In genomic region chr2:158667567-158667966, GRCh38 we compare ENCODE assay signal across 15 cellular contexts.
DNase-seq lines count a peak whose midpoint lies in the region; ATAC-seq and TF ChIP-seq lines count a peak whose summit lies in the region.
"Had no signal": no experiment of that assay in that cellular context is flagged by ENCODE, and none has a peak within 500 bp of the region (broad histone marks: within the 10 kb centered on the region; RNA-seq: fewer than 3 reads in every experiment).

No MANE protein-coding gene starts in this region.

- no peaks in the 10 kb centered on the region for H3K27me3 ChIP-seq in PC-3 (ENCODE audit: low read length)
- H3K27me3 ChIP-seq in endodermal cell (ENCODE audit: control insufficient read depth, insufficient read depth, low read length, poor library complexity, severe bottlenecking), result no peaks in the 10 kb centered on the region
- no peaks in the 10 kb centered on the region for H3K27me3 ChIP-seq in kidney epithelial cell (ENCODE audit: control insufficient read depth, insufficient read depth, low read length)

- POLR2A ChIA-PET in AG04449 (lab: Yijun Ruan, JAX), result no interaction called here
- POLR2A ChIA-PET in PC-3 (lab: Charles Lee; ENCODE audit: unreplicated experiment), result no interaction called here

- ATAC-seq in PC-3 (peak; percentile 82), HG02870 (IDR thresholded peaks at IDR 0.05; ENCODE audit: unreplicated experiment) (no peak)
- ATAC-seq: left colon; natural killer cell treated with Interleukin-12 subunit alpha and Interleukin-12 subunit beta and Interleukin-15 and Interleukin-18, amount 100 ng/mL, for 72 hours had no signal

- peaks cover 10% of the 10 kb centered on the region; the same call in 1 of the 2 replicates for H3K4me1 ChIP-seq in PC-3 (ENCODE audit: insufficient read depth, low read length)
- H3K4me1 ChIP-seq in endodermal cell (ENCODE audit: control insufficient read depth, insufficient read depth, low read length), result no peaks in the 10 kb centered on the region

- H3K9me3 Mint-ChIP-seq in endodermal cell, result no peaks in the 10 kb centered on the region
- H3K9me3 Mint-ChIP-seq: natural killer cell treated with Interleukin-12 subunit alpha and Interleukin-12 subunit beta and Interleukin-15 and Interleukin-18, amount 100 ng/mL, for 72 hours had no signal

- no peak overlapping the region for H3K4me3 Mint-ChIP-seq in endodermal cell
- H3K4me3 Mint-ChIP-seq: natural killer cell treated with Interleukin-12 subunit alpha and Interleukin-12 subunit beta and Interleukin-15 and Interleukin-18, amount 100 ng/mL, for 72 hours had no signal

- H2AFZ ChIP-seq in PC-3 (ENCODE audit: low read length), result no peak overlapping the region

- H3K9me2 ChIP-seq in PC-3 (replicated peaks; ENCODE audit: low read length), result no peaks in the 10 kb centered on the region

- H3K9ac ChIP-seq in PC-3 (ENCODE audit: low read length) (no peak overlapping the region), endodermal cell (ENCODE audit: extremely low read depth, low read length, poor library complexity, severe bottlenecking) (no peak overlapping the region)

- no peaks in the 10 kb centered on the region for H3K27me3 Mint-ChIP-seq in endodermal cell (ENCODE audit: insufficient read depth)
- H3K27me3 Mint-ChIP-seq: natural killer cell treated with Interleukin-12 subunit alpha and Interleukin-12 subunit beta and Interleukin-15 and Interleukin-18, amount 100 ng/mL, for 72 hours had no signal

- H3K9me3 ChIP-seq in PC-3 (ENCODE audit: low read length), result no peaks in the 10 kb centered on the region
- H3K9me3 ChIP-seq in endodermal cell (ENCODE audit: control insufficient read depth, low read length), result no peaks in the 10 kb centered on the region

- H3K36me3 ChIP-seq in PC-3 (ENCODE audit: low read depth, low read length), result peaks cover 10% of the 10 kb centered on the region; the same call in 1 of the 2 replicates
- peaks cover 82% of the 10 kb centered on the region for H3K36me3 ChIP-seq in endodermal cell (ENCODE audit: control insufficient read depth, insufficient read depth, low read length)
- peaks cover 2% of the 10 kb centered on the region for H3K36me3 ChIP-seq in kidney epithelial cell (ENCODE audit: control insufficient read depth, insufficient read depth, low read length)

- H3F3A ChIP-seq in PC-3 (ENCODE audit: low read length, unreplicated experiment), result no peaks in the 10 kb centered on the region

- no peaks in the 10 kb centered on the region for H3K79me2 ChIP-seq in PC-3 (ENCODE audit: low read length)

- DNase-seq in AG04449 (ENCODE audit: low read depth, low spot score) (peak; percentile 46), PC-3 (peak; percentile 66), endodermal cell (no peak), kidney epithelial cell (ENCODE audit: low read depth) (peak; percentile 10), SHP77 treated with DMSO at 0.1 percent for 48 hours (lab: John Stamatoyannopoulos, UW) (no peak), activated gamma-delta T cell treated with Interleukin-2 at 50 U/mL for 16 hours (no peak), NCI-H1417 (lab: John Stamatoyannopoulos, UW) (no peak)
- DNase-seq: AML-193; amniotic stem cell; erythroblast; left colon; NCI-H2227 treated with DMSO at 0.1 percent for 48 hours; stimulated activated CD4-positive, alpha-beta T cell treated with anti-CD3 and anti-CD28 coated beads, Interleukin-12 subunit alpha, Interleukin-12 subunit beta, amount 100 ng/mL, for 4 hours had no signal

- peak overlapping the region; percentile 15 for H3K27ac Mint-ChIP-seq in endodermal cell
- H3K27ac Mint-ChIP-seq: natural killer cell treated with Interleukin-12 subunit alpha and Interleukin-12 subunit beta and Interleukin-15 and Interleukin-18, amount 100 ng/mL, for 72 hours had no signal

- TF ChIP-seq CTCF in AG04449 (IDR thresholded peaks at IDR 0.05; ENCODE audit: insufficient read depth, low read length, missing control alignments) (no peak), PC-3 (conservative IDR thresholded peaks at IDR 0.05; ENCODE audit: low read depth, low read length) (no peak), endodermal cell (conservative IDR thresholded peaks at IDR 0.05) (no peak), kidney epithelial cell (IDR thresholded peaks at IDR 0.05; ENCODE audit: insufficient read depth, low read length, poor library complexity, severe bottlenecking) (no peak)

- CTCF ChIA-PET in AG04449 (lab: Yijun Ruan, JAX), result interaction anchor here (0.6 to 2.5 kb wide), 5 partner anchors 15 to 628 kb away, joined by 3 to 8 read pairs (median 3); no protein-coding TSS in a partner anchor
- CTCF ChIA-PET in PC-3 (lab: Charles Lee), result interaction anchor here (0.7 kb wide), 1 partner anchor 68 kb away, joined by 3 read pairs; no protein-coding TSS in a partner anchor

- H3K27ac ChIP-seq in PC-3 (ENCODE audit: low read length) (peak overlapping the region; percentile 16; the same call in 1 of the 2 replicates), endodermal cell (ENCODE audit: low read depth, low read length) (no peak overlapping the region)

- 89 to 100% methylated on average over 2 to 4 of the region's 4 CpGs for WGBS in endodermal cell (ENCODE audit: insufficient coverage in 1 of 2, insufficient read length in 1 of 2), 2 experiments

- intact Hi-C loops in PC-3 (cut with micrococcal nuclease), result loop anchor here (10.0 kb wide), 1 partner anchor 77 kb away; no protein-coding TSS in a partner anchor

- BruUV-seq in PC-3 (replicated peaks; lab: Mats Ljungman, UMichigan), result no TSS peak

- H4K20me1 ChIP-seq in PC-3 (ENCODE audit: low read length), result no peaks in the 10 kb centered on the region

- H3K36me3 Mint-ChIP-seq in endodermal cell (ENCODE audit: low read depth), result peaks cover 53% of the 10 kb centered on the region
- H3K36me3 Mint-ChIP-seq: natural killer cell treated with Interleukin-12 subunit alpha and Interleukin-12 subunit beta and Interleukin-15 and Interleukin-18, amount 100 ng/mL, for 72 hours had no signal

- no peaks in the 10 kb centered on the region for H3K4me1 Mint-ChIP-seq in endodermal cell

- H3K4me3 ChIP-seq in AG04449 (ENCODE audit: low read depth, low read length), result no peak overlapping the region
- H3K4me3 ChIP-seq in PC-3 (ENCODE audit: low read length), result no peak overlapping the region
- H3K4me3 ChIP-seq in endodermal cell (ENCODE audit: low read length), result no peak overlapping the region
- no peak overlapping the region for H3K4me3 ChIP-seq in kidney epithelial cell (ENCODE audit: low read depth, low read length)

- no peak overlapping the region for H3K4me2 ChIP-seq in PC-3 (ENCODE audit: low read length)

Comparison
In these comparisons a context has a peak if more than half of its experiments do, and no peak if none do; other contexts are left out.
1. DNase-seq: peak in AG04449 (single experiment), PC-3 (single experiment) and kidney epithelial cell (single experiment); none in endodermal cell (single experiment), SHP77 treated with DMSO at 0.1 percent for 48 hours (single experiment), activated gamma-delta T cell treated with Interleukin-2 at 50 U/mL for 16 hours (single experiment) and NCI-H1417 (0 of 3).